Comparison of ENCODE assay signal across 17 cellular contexts in genomic region chr7:46011059-46011458, GRCh38.
DNase-seq lines count a peak whose midpoint lies in the region; ATAC-seq, FAIRE-seq and TF ChIP-seq lines count a peak whose summit lies in the region.
"Had no signal": no experiment of that assay in that cellular context is flagged by ENCODE, and none has a peak within 500 bp of the region (broad histone marks: within the 10 kb centered on the region; RNA-seq: fewer than 3 reads in every experiment).

No MANE protein-coding gene starts in this region.

- no peaks in the 10 kb centered on the region for H3K36me3 ChIP-seq in HepG2 (replicated peaks in 1 of 2; ENCODE audit: control insufficient read depth in 1 of 2, insufficient read depth in 2 of 2, low read length in 2 of 2)
- H3K36me3 ChIP-seq in right lobe of liver: no peaks in the 10 kb centered on the region
- H3K36me3 ChIP-seq in H1 (ENCODE audit: control insufficient read depth in 2 of 4, insufficient read depth in 4 of 4, low read length in 3 of 4): no peaks in the 10 kb centered on the region
- H3K36me3 ChIP-seq in mesenchymal stem cell (ENCODE audit: control insufficient read depth in 1 of 2, insufficient read depth in 2 of 2, low read depth in 1 of 2, low read length in 2 of 2): no peaks in the 10 kb centered on the region
- H3K36me3 ChIP-seq: BLaER1 treated with 17β-estradiol and CSF1 and Interleukin-3, amounts not matched to agents 10 nM and 100 nM had no signal

- intact Hi-C loops in HepG2 (cut with micrococcal nuclease; ENCODE audit: unreplicated experiment): no loop called here
- intact Hi-C loops in right lobe of liver (cut with DNase I): no loop called here

- H4K91ac ChIP-seq in H1 (replicated peaks; ENCODE audit: insufficient read length, low read length): no peak overlapping the region
- no peak overlapping the region for H4K91ac ChIP-seq in mesenchymal stem cell (ENCODE audit: low read length)

- H2BK20ac ChIP-seq in H1 (ENCODE audit: low read length): no peak overlapping the region

- H3K4ac ChIP-seq in H1 (replicated peaks; ENCODE audit: insufficient read length, low read depth, low read length) (no peak overlapping the region), mesenchymal stem cell (ENCODE audit: low read depth in 1 of 2, low read length in 2 of 2) (peak overlapping the region in 1 of 2 experiments; percentile 37)

- FAIRE-seq in HepG2 (lab: Jason Lieb, UNC) (no peak), H1 (lab: Jason Lieb, UNC) (no peak)
- FAIRE-seq: GM12891, GM19239, H54 had no signal

- H3K23ac ChIP-seq in H1 (ENCODE audit: insufficient read length): no peak overlapping the region
- peak overlapping the region in 1 of 2 experiments; percentile 67 for H3K23ac ChIP-seq in mesenchymal stem cell (ENCODE audit: low read length in 2 of 2)

- H2BK120ac ChIP-seq in H1 (replicated peaks; ENCODE audit: low read depth, low read length) (no peak overlapping the region), mesenchymal stem cell (ENCODE audit: low read depth, low read length) (no peak overlapping the region)

- H2BK12ac ChIP-seq in H1 (ENCODE audit: low read depth, low read length) (0 out of 2 replicates have a peak overlapping the region, but pooled peaks have one; percentile 9), mesenchymal stem cell (ENCODE audit: low read length in 2 of 2) (no peak overlapping the region)

- POLR2A ChIA-PET in HepG2 (lab: Yijun Ruan, JAX): no interaction called here
- POLR2A ChIA-PET in H1 (lab: Charles Lee; ENCODE audit: partially characterized antibody): no interaction called here

- no peak overlapping the region for H3K4me2 ChIP-seq in HepG2 (ENCODE audit: low read depth, low read length)
- no peak overlapping the region for H3K4me2 ChIP-seq in H1 (ENCODE audit: insufficient read depth in 1 of 2, low read depth in 2 of 2, low read length in 2 of 2)
- no peak overlapping the region for H3K4me2 ChIP-seq in mesenchymal stem cell (ENCODE audit: low read length, poor library complexity, severe bottlenecking)
- H3K4me2 ChIP-seq: BLaER1 treated with 17β-estradiol and CSF1 and Interleukin-3, amounts not matched to agents 10 nM and 100 nM had no signal

- TF ChIP-seq RAD21 in HepG2 (CRISPR knock-in tag; IDR thresholded peaks at IDR 0.05) (no peak), H1 (IDR thresholded peaks at IDR 0.05 in 1 of 2, conservative IDR thresholded peaks at IDR 0.05 in 1 of 2; ENCODE audit: low read depth in 2 of 2, low read length in 2 of 2) (0 out of 4 replicates have a peak, but pooled peaks of 1 of the 2 experiments have one; percentile 2)

- in situ Hi-C loops in HepG2 (cut with HindIII; ENCODE audit: extremely low pct_ligation_motif_present, low pct_unique_long_range_greater_than_20kb): no loop called here

- H3K9ac ChIP-seq in HepG2 (ENCODE audit: insufficient read depth, low read depth, low read length) (no peak overlapping the region), H1 (replicated peaks in 1 of 4; ENCODE audit: extremely low read depth in 1 of 4, low read depth in 3 of 4, low read length in 3 of 4) (no peak overlapping the region), mesenchymal stem cell (ENCODE audit: low read length) (no peak overlapping the region)
- H3K9ac ChIP-seq: BLaER1 treated with 17β-estradiol and CSF1 and Interleukin-3, amounts not matched to agents 10 nM and 100 nM had no signal

- H2AK5ac ChIP-seq in H1 (ENCODE audit: low read depth, low read length) (no peak overlapping the region), mesenchymal stem cell (ENCODE audit: low read length, severe bottlenecking) (no peak overlapping the region)

- H3K23me2 ChIP-seq in H1 (ENCODE audit: low read depth, low read length): no peaks in the 10 kb centered on the region

- H3K18ac ChIP-seq in H1 (ENCODE audit: extremely low read depth, low read length): no peak overlapping the region
- peak overlapping the region; percentile 9 to 14 for H3K18ac ChIP-seq in mesenchymal stem cell (ENCODE audit: low read depth in 1 of 2, low read length in 2 of 2)

- TF ChIP-seq EP300 in HepG2 (IDR thresholded peaks at IDR 0.05; ENCODE audit: low read depth in 2 of 2, low read length in 2 of 2): no peak
- no peak for TF ChIP-seq EP300 in HepG2 (CRISPR knock-in tag; IDR thresholded peaks at IDR 0.05; ENCODE audit: borderline replicate concordance)
- TF ChIP-seq EP300 in H1 (IDR thresholded peaks at IDR 0.05; ENCODE audit: borderline replicate concordance in 1 of 2, low read depth in 2 of 2, low read length in 2 of 2): no peak

- H3K27me3 ChIP-seq in HepG2 (ENCODE audit: control insufficient read depth in 1 of 2, insufficient read depth in 2 of 2, low read length in 2 of 2): peaks cover 0 to 9% of the 10 kb centered on the region in 2 experiments; a peak in 2 of 5 replicates
- no peaks in the 10 kb centered on the region for H3K27me3 ChIP-seq in right lobe of liver
- no peaks in the 10 kb centered on the region for H3K27me3 ChIP-seq in H1 (replicated peaks in 1 of 4; ENCODE audit: control insufficient read depth in 3 of 4, extremely low read depth in 1 of 4, insufficient read depth in 3 of 4, low read length in 3 of 4)
- H3K27me3 ChIP-seq in mesenchymal stem cell (ENCODE audit: control insufficient read depth in 1 of 2, insufficient read depth in 1 of 2, low read length in 2 of 2): no peaks in the 10 kb centered on the region
- H3K27me3 ChIP-seq: BLaER1 treated with 17β-estradiol and CSF1 and Interleukin-3, amounts not matched to agents 10 nM and 100 nM had no signal

- no peak overlapping the region for H4K5ac ChIP-seq in H1 (ENCODE audit: insufficient read length, low read depth, low read length)

- DNase-seq in HepG2 (ENCODE audit: low spot score) (no peak), right lobe of liver (no peak), H1 (ENCODE audit: low read depth in 1 of 2, low spot score in 2 of 2) (no peak), mesenchymal stem cell (no peak), T-helper 2 cell (no peak), GM03348 (ENCODE audit: low spot score) (no peak), NCI-H510A (lab: John Stamatoyannopoulos, UW) (no peak)
- DNase-seq: ACHN; Calu3; CD4-positive, CD25-positive, alpha-beta regulatory T cell; DMS 273 treated with DMSO at 0.1 percent for 48 hours had no signal

- H2BK5ac ChIP-seq in H1 (ENCODE audit: low read depth, low read length): no peak overlapping the region
- H2BK5ac ChIP-seq in mesenchymal stem cell (ENCODE audit: low read depth, low read length, poor library complexity, severe bottlenecking): no peak overlapping the region

- H4K20me1 ChIP-seq in HepG2 (ENCODE audit: insufficient read depth, low read length): no peaks in the 10 kb centered on the region
- H4K20me1 ChIP-seq in H1 (replicated peaks in 1 of 2; ENCODE audit: control insufficient read depth in 1 of 2, insufficient read depth in 2 of 2, low read length in 2 of 2): no peaks in the 10 kb centered on the region
- H4K20me1 ChIP-seq: BLaER1 treated with 17β-estradiol and CSF1 and Interleukin-3, amounts not matched to agents 10 nM and 100 nM had no signal

- no TSS peak for BruUV-seq in HepG2 (replicated peaks; lab: Mats Ljungman, UMichigan)

- no peak overlapping the region for H3K27ac ChIP-seq in HepG2 (ENCODE audit: extremely low read length, insufficient read depth, low read length)
- H3K27ac ChIP-seq in right lobe of liver: no peak overlapping the region
- H3K27ac ChIP-seq in H1 (ENCODE audit: low read depth, low read length): no peak overlapping the region
- H3K27ac ChIP-seq in mesenchymal stem cell (ENCODE audit: low read length, poor library complexity, severe bottlenecking): no peak overlapping the region
- H3K27ac ChIP-seq: BLaER1 treated with 17β-estradiol and CSF1 and Interleukin-3, amounts not matched to agents 10 nM and 100 nM; HL-60 had no signal

- no peak overlapping the region for H2AFZ ChIP-seq in HepG2 (ENCODE audit: low read length)
- H2AFZ ChIP-seq in H1 (ENCODE audit: low read length): no peak overlapping the region
- H2AFZ ChIP-seq in mesenchymal stem cell (ENCODE audit: low read depth, low read length): no peak overlapping the region

- H3K9me3 ChIP-seq in HepG2 (ENCODE audit: low read length): no peaks in the 10 kb centered on the region
- no peaks in the 10 kb centered on the region for H3K9me3 ChIP-seq in right lobe of liver
- H3K9me3 ChIP-seq in H1 (ENCODE audit: insufficient read depth in 2 of 2, low read depth in 1 of 2, low read length in 1 of 2): no peaks in the 10 kb centered on the region
- peaks cover 7% of the 10 kb centered on the region for H3K9me3 ChIP-seq in mesenchymal stem cell (ENCODE audit: control insufficient read depth, low read length)

- CTCF ChIA-PET in HepG2 (lab: Yijun Ruan, JAX; ENCODE audit: low intra/inter-chr PET ratio, low total read pairs) (no interaction called here), H1 (lab: Charles Lee; ENCODE audit: partially characterized antibody) (interaction anchor here (0.8 to 2.1 kb wide), 5 partner anchors 11 to 88 kb away, joined by 3 to 5 read pairs (median 4); no protein-coding TSS in a partner anchor)

- H2BK15ac ChIP-seq in H1 (ENCODE audit: low read length) (no peak overlapping the region), mesenchymal stem cell (ENCODE audit: low read depth, poor library complexity, severe bottlenecking) (no peak overlapping the region)

- H3K14ac ChIP-seq in H1 (ENCODE audit: insufficient read length) (no peak overlapping the region), mesenchymal stem cell (ENCODE audit: low read length in 2 of 2) (no peak overlapping the region)

- TF ChIP-seq CTCF in HepG2 (CRISPR knock-in tag; IDR thresholded peaks at IDR 0.05) (no peak), right lobe of liver (IDR thresholded peaks at IDR 0.05) (no peak), H1 (IDR thresholded peaks at IDR 0.05; ENCODE audit: control extremely low read depth in 1 of 3, insufficient read depth in 1 of 3, low read depth in 1 of 3, low read length in 3 of 3) (peak in 2 of 3 experiments; percentile 7 to 16; a peak in 2 of 4 replicates)

- WGBS in HepG2 (ENCODE audit: low lambda C conversion rate): 0% methylated on average over 1 of the region's 2 CpGs
- 100% methylated on average over 1 of the region's 2 CpGs for WGBS in right lobe of liver (ENCODE audit: insufficient coverage, low coverage, low lambda C conversion rate, missing lambda C conversion rate)
- 87% methylated on average over 2 of the region's 2 CpGs; no CpG with 5 or more reads in 1 of the 2 experiments for WGBS in H1 (ENCODE audit: extremely low coverage in 1 of 2, insufficient coverage in 1 of 2, insufficient read length in 1 of 2, insufficient replicate concordance in 2 of 2, low coverage in 1 of 2, low lambda C conversion rate in 2 of 2, missing lambda C conversion rate in 1 of 2), 2 experiments
- WGBS in mesenchymal stem cell: 100% methylated on average over 1 of the region's 2 CpGs

- no peak overlapping the region for H3K4me3 ChIP-seq in HepG2 (replicated peaks in 1 of 3; ENCODE audit: insufficient read depth in 1 of 3, low read depth in 2 of 3, low read length in 3 of 3)
- no peak overlapping the region for H3K4me3 ChIP-seq in right lobe of liver
- H3K4me3 ChIP-seq in H1 (ENCODE audit: extremely low read depth in 1 of 4, insufficient read depth in 2 of 4, low read depth in 3 of 4, low read length in 4 of 4): no peak overlapping the region
- H3K4me3 ChIP-seq in mesenchymal stem cell (ENCODE audit: insufficient read depth in 1 of 2, low read depth in 1 of 2, low read length in 2 of 2): no peak overlapping the region
- H3K4me3 ChIP-seq: BLaER1 treated with 17β-estradiol and CSF1 and Interleukin-3, amounts not matched to agents 10 nM and 100 nM had no signal

- H3K56ac ChIP-seq in H1 (replicated peaks; ENCODE audit: insufficient read length, low read depth, low read length): no peak overlapping the region

- ATAC-seq in HepG2: peak; percentile 36; the same call in 1 of the 3 replicates
- no peak for ATAC-seq in right lobe of liver
- ATAC-seq: HCT116 had no signal

- no peaks in the 10 kb centered on the region for H3K79me1 ChIP-seq in H1 (ENCODE audit: low read depth, low read length)
- no peaks in the 10 kb centered on the region for H3K79me1 ChIP-seq in mesenchymal stem cell (replicated peaks; ENCODE audit: low read length, poor library complexity, severe bottlenecking)

- TF ChIP-seq POLR2A in HepG2 (IDR thresholded peaks at IDR 0.05; ENCODE audit: insufficient read depth in 1 of 2, low read depth in 2 of 2, low read length in 2 of 2): no peak
- TF ChIP-seq POLR2A in right lobe of liver (IDR thresholded peaks at IDR 0.05): no peak
- TF ChIP-seq POLR2A in H1 (IDR thresholded peaks at IDR 0.05; ENCODE audit: control extremely low read depth in 1 of 2, low read depth in 2 of 2, low read length in 2 of 2): no peak

- H4K8ac ChIP-seq in H1 (ENCODE audit: extremely low read depth, insufficient read depth, low read length) (no peak overlapping the region), mesenchymal stem cell (ENCODE audit: low read length) (no peak overlapping the region)

- H3K79me2 ChIP-seq in HepG2 (ENCODE audit: insufficient read depth, low read length) (no peaks in the 10 kb centered on the region), H1 (ENCODE audit: control insufficient read depth in 1 of 2, insufficient read depth in 2 of 2, low read length in 2 of 2) (no peaks in the 10 kb centered on the region)

- H3K4me1 ChIP-seq in HepG2 (ENCODE audit: insufficient read depth, low read length) (peaks cover 10% of the 10 kb centered on the region; the same call in 1 of the 2 replicates), right lobe of liver (no peaks in the 10 kb centered on the region), H1 (replicated peaks in 1 of 4; ENCODE audit: control insufficient read depth in 3 of 4, insufficient read depth in 4 of 4, low read length in 3 of 4) (peaks cover 0 to 7% (median 5%) of the 10 kb centered on the region in 4 experiments; a peak in 5 of 7 replicates), mesenchymal stem cell (ENCODE audit: control insufficient read depth, insufficient read depth, low read depth, low read length) (peaks cover 8% of the 10 kb centered on the region)

Comparison
In these comparisons a context has a peak if more than half of its experiments do, and no peak if none do; other contexts are left out.
1. CTCF ChIP-seq: peak in H1 (2 of 3); none in HepG2 (single experiment) and right lobe of liver (0 of 4).
2. Of the 41 proteins assayed by ChIP-seq in both HepG2 and H1: peak only in HepG2: none; only in H1: CTCF; in both: none; in neither: 39; mixed calls (peak in some experiments, not most) for 1.